ENCODE assay signal across 9 cellular contexts in genomic region chrX:120302434-120302833, GRCh38. TPM values are rescaled to one million over a fixed set of nuclear protein-coding genes. Genes with fewer than 3 reads are reported as not detected.
A peak's percentile ranks its signal among the peaks of the same experiment; 100 is the strongest.
DNase-seq lines count a peak whose midpoint lies in the region; ATAC-seq, FAIRE-seq and TF ChIP-seq lines count a peak whose summit lies in the region.
"Had no signal": no experiment of that assay in that cellular context is flagged by ENCODE, and none has a peak within 500 bp of the region (broad histone marks: within the 10 kb centered on the region; RNA-seq: fewer than 3 reads in every experiment).

No MANE protein-coding gene starts in this region.

- H3K4me1 ChIP-seq in A549: no peaks in the 10 kb centered on the region
- H3K4me1 ChIP-seq in thyroid gland: peaks cover 0 to 5% of the 10 kb centered on the region in 2 donors
- no peaks in the 10 kb centered on the region for H3K4me1 ChIP-seq in smooth muscle cell (ENCODE audit: low read depth)
- H3K4me1 ChIP-seq: adrenal gland had no signal

- no peaks in the 10 kb centered on the region for H3F3A ChIP-seq in smooth muscle cell (ENCODE audit: low read depth)

- no peaks in the 10 kb centered on the region for H4K20me1 ChIP-seq in smooth muscle cell (ENCODE audit: low read depth)

- TF ChIP-seq EP300 in A549 (IDR thresholded peaks at IDR 0.05): no peak

- CTCF ChIA-PET in A549 (lab: Yijun Ruan, JAX): interaction anchor here (1.3 kb wide), 1 partner anchor 17 kb away, joined by 5 read pairs; no protein-coding TSS in a partner anchor

- H3K4me3 ChIP-seq in A549: no peak overlapping the region
- no peak overlapping the region for H3K4me3 ChIP-seq in thyroid gland (replicated peaks in 1 of 3)
- H3K4me3 ChIP-seq in smooth muscle cell: no peak overlapping the region
- H3K4me3 ChIP-seq: adrenal gland had no signal

- H3K27ac Mint-ChIP-seq in activated naive CD8-positive, alpha-beta T cell: no peak overlapping the region

- intact Hi-C loops in thyroid gland (cut with DNase I): no loop called here

- H3K4me3 Mint-ChIP-seq in activated naive CD8-positive, alpha-beta T cell: peak overlapping the region; percentile 10

- no peak for DNase-seq in A549 (ENCODE audit: low read depth in 1 of 2, low spot score in 1 of 2)
- DNase-seq in NCI-H146 treated with DMSO at 0.1 percent for 48 hours (lab: John Stamatoyannopoulos, UW; ENCODE audit: unreplicated experiment): peak; percentile 12
- DNase-seq in thyroid gland: peak; percentile 25 to 29
- no peak for DNase-seq in smooth muscle cell (lab: John Stamatoyannopoulos, UW; ENCODE audit: unreplicated experiment)
- DNase-seq in middle frontal gyrus (ENCODE audit: extremely low spot score, low spot score): no peak

- H2AFZ ChIP-seq in smooth muscle cell (ENCODE audit: low read depth): no peak overlapping the region

- POLR2A ChIA-PET in A549 (lab: Yijun Ruan, JAX): interaction anchor here (0.5 kb wide), 1 partner anchor 46 kb away, joined by 4 read pairs; no protein-coding TSS in a partner anchor

- no peaks in the 10 kb centered on the region for H3K79me2 ChIP-seq in smooth muscle cell (ENCODE audit: low read depth)

- ATAC-seq in A549 (peak; percentile 26 to 36; a peak in 1 of 6 replicates), GM18520 (IDR thresholded peaks at IDR 0.05; ENCODE audit: unreplicated experiment) (peak; percentile 97), HG02840 (IDR thresholded peaks at IDR 0.05; ENCODE audit: low FRiP score, unreplicated experiment) (peak; percentile 68)

- no peaks in the 10 kb centered on the region for H3K9me3 ChIP-seq in A549
- H3K9me3 ChIP-seq in thyroid gland: no peaks in the 10 kb centered on the region
- H3K9me3 ChIP-seq in smooth muscle cell (replicated peaks; ENCODE audit: low read depth): no peaks in the 10 kb centered on the region
- H3K9me3 ChIP-seq: adrenal gland had no signal

- peaks cover 12% of the 10 kb centered on the region for H3K4me1 Mint-ChIP-seq in activated naive CD8-positive, alpha-beta T cell (ENCODE audit: low read depth)

- no peaks in the 10 kb centered on the region for H3K9me3 Mint-ChIP-seq in activated naive CD8-positive, alpha-beta T cell (ENCODE audit: low read depth)

- FAIRE-seq in A549 (lab: Jason Lieb, UNC): no peak

- H3K9ac ChIP-seq in smooth muscle cell (ENCODE audit: low read depth): no peak overlapping the region

- H3K27me3 Mint-ChIP-seq in activated naive CD8-positive, alpha-beta T cell: peaks cover 1% of the 10 kb centered on the region

- H3K27ac ChIP-seq in A549 (no peak overlapping the region), thyroid gland (no peak overlapping the region), smooth muscle cell (ENCODE audit: low read depth) (no peak overlapping the region)
- H3K27ac ChIP-seq: adrenal gland had no signal

- TF ChIP-seq POLR2A in A549 (IDR thresholded peaks at IDR 0.05; ENCODE audit: low read length) (no peak), thyroid gland (IDR thresholded peaks at IDR 0.05) (no peak)

- no peaks in the 10 kb centered on the region for H3K36me3 ChIP-seq in thyroid gland
- H3K36me3 ChIP-seq in smooth muscle cell (ENCODE audit: low read depth): no peaks in the 10 kb centered on the region
- H3K36me3 ChIP-seq: adrenal gland had no signal

- H3K4me2 ChIP-seq in A549 (no peak overlapping the region), smooth muscle cell (no peak overlapping the region)

- H3K36me3 Mint-ChIP-seq in activated naive CD8-positive, alpha-beta T cell: no peaks in the 10 kb centered on the region

- WGBS in A549 (ENCODE audit: missing lambda C conversion rate): 0% methylated on average over 1 of the region's 4 CpGs
- WGBS in thyroid gland, 2 donors: 5 to 18% methylated on average over 4 of the region's 4 CpGs
- WGBS in smooth muscle cell (ENCODE audit: low lambda C conversion rate): 34% methylated on average over 4 of the region's 4 CpGs

- TF ChIP-seq CTCF in A549 (IDR thresholded peaks at IDR 0.05) (no peak), thyroid gland (IDR thresholded peaks at IDR 0.05) (no peak), smooth muscle cell (IDR thresholded peaks at IDR 0.05; ENCODE audit: borderline replicate concordance, insufficient read depth, poor library complexity, severe bottlenecking) (no peak)

- no peak for TF ChIP-seq RAD21 in A549 (conservative IDR thresholded peaks at IDR 0.05 in 1 of 2, IDR thresholded peaks at IDR 0.05 in 1 of 2)

- peaks cover 3% of the 10 kb centered on the region for H3K27me3 ChIP-seq in thyroid gland
- no peaks in the 10 kb centered on the region for H3K27me3 ChIP-seq in smooth muscle cell (ENCODE audit: low read depth)
- H3K27me3 ChIP-seq: adrenal gland had no signal

TF ChIP-seq in A549, 52 proteins besides CTCF, POLR2A, EP300 and RAD21:
- TF ChIP-seq HOXA7 (CRISPR knock-in tag; IDR thresholded peaks at IDR 0.05): no peak
- no peak for TF ChIP-seq PHF8 (IDR thresholded peaks at IDR 0.05; ENCODE audit: borderline replicate concordance, low read depth)
- no peak for TF ChIP-seq ATOH8 (CRISPR knock-in tag; IDR thresholded peaks at IDR 0.05; ENCODE audit: low read depth)
- TF ChIP-seq MAFK (IDR thresholded peaks at IDR 0.05; ENCODE audit: partially characterized antibody): no peak

RNA-seq across cellular contexts. Expression of gene TMEM255A, which starts 8.8 kb away (rescaled TPM):
- 0.03 and 0.16 TPM in 2 replicates for polyA plus RNA-seq in A549 (2011; rRNA removed)
- polyA plus RNA-seq in A549 (2012; cell fraction: cytosol; rRNA removed): 0.03 and 0.04 TPM in 2 replicates
- polyA plus RNA-seq in A549 (2012; cell fraction: nucleus; rRNA removed): 0.01 and 0.04 TPM in 2 replicates
- 0.03 TPM in 1 of 3 replicates, not detected in the others for polyA plus RNA-seq in A549 (2017; fragmentation: RNase III; extraction: RNeasy Plus Mini Kit Qiagen cat#74134 plus additional on column Dnase treatment)
- not detected in 2 replicates for polyA minus RNA-seq in A549 (2011; rRNA and poly(A)+ RNA removed)
- total RNA-seq in thyroid gland: 1 to 10 TPM in 1 of 4 donors, under 1 TPM in 2, not detected in 1; 0.20 to 2.9 (median 0.67) TPM
- total RNA-seq in smooth muscle cell: 0.04 TPM in 1 of 2 replicates, not detected in the other
- polyA plus RNA-seq in smooth muscle cell: 0.11 TPM in 1 of 2 replicates, not detected in the other

RNA-seq across cellular contexts. Expression of gene ZBTB33, which starts 51.8 kb away (rescaled TPM):
- polyA plus RNA-seq in A549 (2011; rRNA removed): 12.3 and 15.6 TPM in 2 replicates
- 1.5 and 1.7 TPM in 2 replicates for polyA plus RNA-seq in A549 (2012; cell fraction: cytosol; rRNA removed)
- 0.86 and 1.7 TPM in 2 replicates for polyA plus RNA-seq in A549 (2012; cell fraction: nucleus; rRNA removed)
- polyA plus RNA-seq in A549 (2017; fragmentation: RNase III; extraction: RNeasy Plus Mini Kit Qiagen cat#74134 plus additional on column Dnase treatment): 12.8 to 14.6 TPM (median 14.3 TPM) in 3 replicates
- polyA minus RNA-seq in A549 (2011; rRNA and poly(A)+ RNA removed): 10.2 and 10.4 TPM in 2 replicates
- total RNA-seq in thyroid gland: 10 to 100 TPM; 18.4 to 23.5 (median 20.8) TPM
- 16.9 and 19.1 TPM in 2 replicates for total RNA-seq in smooth muscle cell
- 5.1 and 6.1 TPM in 2 replicates for polyA plus RNA-seq in smooth muscle cell

RNA-seq across cellular contexts. Expression of gene ATP1B4, which starts 59.5 kb away (rescaled TPM):
- polyA plus RNA-seq in A549 (2011; rRNA removed): not detected in 2 replicates
- not detected in 2 replicates for polyA plus RNA-seq in A549 (2012; cell fraction: cytosol; rRNA removed)
- polyA plus RNA-seq in A549 (2012; cell fraction: nucleus; rRNA removed): not detected in 2 replicates
- not detected in 3 replicates for polyA plus RNA-seq in A549 (2017; fragmentation: RNase III; extraction: RNeasy Plus Mini Kit Qiagen cat#74134 plus additional on column Dnase treatment)
- polyA minus RNA-seq in A549 (2011; rRNA and poly(A)+ RNA removed): not detected in 2 replicates
- under 1 TPM in 1 of 4 donors, not detected in 3; 0.11 TPM for total RNA-seq in thyroid gland
- total RNA-seq in smooth muscle cell: not detected in 2 replicates
- not detected in 2 replicates for polyA plus RNA-seq in smooth muscle cell
- total RNA-seq: adrenal gland had no signal
- polyA plus RNA-seq: adrenal gland had no signal

Comparison
In these comparisons a context has a peak if more than half of its experiments do, and no peak if none do; other contexts are left out.
1. ATAC-seq: peak in every context shown above with its lines; median percentile 97 in GM18520; 68 in HG02840; 31 in A549.
2. DNase-seq: peak in NCI-H146 treated with DMSO at 0.1 percent for 48 hours (single experiment) and thyroid gland (2 of 2); none in A549 (0 of 2), smooth muscle cell (single experiment) and middle frontal gyrus (single experiment).